In genomic region chr18:37244618-37245017, GRCh38 we compare ENCODE assay signal across 7 cellular contexts.
"Had no signal": no experiment of that assay in that cellular context is flagged by ENCODE, and none has a peak within 500 bp of the region (broad histone marks: within the 10 kb centered on the region; RNA-seq: fewer than 3 reads in every experiment).

No MANE protein-coding gene starts in this region.

- H3K27ac Mint-ChIP-seq: IgD-negative memory B cell had no signal

- DNase-seq: IMR-90, KBM-7, KG1 had no signal

- ATAC-seq: HepG2, K562 had no signal

- H3K9me3 Mint-ChIP-seq: IgD-negative memory B cell had no signal

- H3K27ac ChIP-seq: HL-60 had no signal

- H3K4me3 ChIP-seq: K562 had no signal
